Comparison of ENCODE assay signal across 39 cellular contexts in the genomic region with DNA sequence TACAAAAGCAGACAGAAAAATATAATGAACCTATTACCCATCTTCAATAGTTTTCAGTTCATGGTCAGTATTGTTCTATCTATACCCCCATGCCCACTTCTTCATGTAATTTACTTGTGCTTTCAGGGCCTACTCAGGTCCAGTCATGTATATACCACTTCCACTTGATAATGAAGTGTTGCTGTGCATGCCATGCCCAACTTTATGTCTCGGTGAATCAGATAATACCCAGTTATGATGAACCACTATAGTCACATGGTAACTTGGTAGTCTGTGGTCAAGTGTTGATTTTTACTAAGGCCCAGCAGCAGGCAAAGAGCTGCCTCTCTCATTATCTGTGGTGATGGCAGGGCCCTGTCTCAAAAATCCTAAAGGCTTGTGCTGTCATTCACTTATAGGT.
"Had no signal": no experiment of that assay in that cellular context is flagged by ENCODE, and none has a peak within 500 bp of the region (broad histone marks: within the 10 kb centered on the region; RNA-seq: fewer than 3 reads in every experiment).

No MANE protein-coding gene starts in this region.

- H3K27ac ChIP-seq: adrenal gland, body of pancreas, brain microvascular endothelial cell, breast epithelium, cardiac muscle cell had no signal

- H3K4me1 ChIP-seq: adrenal gland, breast epithelium had no signal

- H3K9me3 Mint-ChIP-seq: activated B cell treated with CpG ODN at 0.5 μM for 24 hours; activated CD8-positive, alpha-beta T cell treated with anti-CD3 and anti-CD28 coated beads for 36 hours; activated naive CD4-positive, alpha-beta T cell treated with anti-CD3 and anti-CD28 coated beads for 36 hours; activated naive CD4-positive, alpha-beta T cell treated with anti-CD3 and anti-CD28 coated beads, Interleukin-2, amount 50 U/mL, for 72 hours; activated T-cell treated with anti-CD3 and anti-CD28 coated beads, Interleukin-2, amount 50 U/mL, for 4 hours; activated T-helper 1 cell treated with anti-CD3 and anti-CD28 coated beads, Interleukin-12 subunit alpha, Interleukin-12 subunit beta, Interleukin-2, Interleukin-4 antibody, amounts not matched to agents 30 ng/mL and 10 ng/mL and 1 ng/mL, durations not matched to agents 14 hours and 24 hours and 36 hours; activated T-helper 17 cell treated with anti-CD3 and anti-CD28 coated beads, Interleukin-2, amount 50 U/mL, for 72 hours; central memory CD8-positive, alpha-beta T cell; T-helper 1 cell treated with Interleukin-12 subunit alpha and Interleukin-12 subunit beta and Interleukin-4 antibody, amounts not matched to agents 30 μg/mL and 1 μg/mL, for 36 hours; T-helper 2 cell treated with Interferon-gamma antibody and Interleukin-4, amounts not matched to agents 5 μg/mL and 100 μg/mL, for 36 hours had no signal

- H3K27me3 ChIP-seq: adrenal gland, body of pancreas, brain microvascular endothelial cell, breast epithelium, cardiac muscle cell had no signal

- FAIRE-seq: astrocyte, TTC549 had no signal

- DNase-seq: activated B cell treated with CpG ODN at 0.5 μM for 24 hours; activated CD4-positive, alpha-beta memory T cell treated with anti-CD3 and anti-CD28 coated beads for 36 hours; activated CD4-positive, alpha-beta T cell treated with anti-CD3 and anti-CD28 coated beads for 4 hours; activated CD4-positive, alpha-beta T cell treated with anti-CD3 and anti-CD28 coated beads, Interleukin-2, amount 10 ng/mL, durations not matched to agents 24 days and 14 days; activated CD4-positive, alpha-beta T cell treated with anti-CD3 and anti-CD28 coated beads, Interleukin-2, amount 50 U/mL, for 1 hour; activated CD4-positive, alpha-beta T cell treated with anti-CD3 and anti-CD28 coated beads, Interleukin-2, amount 50 U/mL, for 4 hours; activated CD4-positive, CD25-positive, alpha-beta regulatory T cell treated with anti-CD3 and anti-CD28 coated beads, Interleukin-2, amount 50 U/mL, for 72 hours; activated CD8-positive, alpha-beta memory T cell treated with anti-CD3 and anti-CD28 coated beads, Interleukin-2, amount 50 U/mL, for 4 hours; activated CD8-positive, alpha-beta T cell treated with anti-CD3 and anti-CD28 coated beads for 36 hours; activated effector memory CD4-positive, alpha-beta T cell treated with anti-CD3 and anti-CD28 coated beads, Interleukin-2, amount 50 U/mL, for 16 hours; activated gamma-delta T cell treated with Interleukin-2 at 50 U/mL for 16 hours; activated naive CD4-positive, alpha-beta T cell; activated naive CD4-positive, alpha-beta T cell treated with anti-CD3 and anti-CD28 coated beads for 36 hours; activated naive CD4-positive, alpha-beta T cell treated with anti-CD3 and anti-CD28 coated beads, Interleukin-2, amount 50 U/mL, for 16 hours; activated naive CD8-positive, alpha-beta T cell treated with anti-CD3 and anti-CD28 coated beads for 36 hours; activated T-cell treated with anti-CD3 and anti-CD28 coated beads for 4 hours; activated T-cell treated with anti-CD3 and anti-CD28 coated beads, Interleukin-2, amount 50 U/mL, for 1 hour; activated T-cell treated with anti-CD3 and anti-CD28 coated beads, Interleukin-2, amount 50 U/mL, for 4 hours; activated T-cell treated with anti-CD3 and anti-CD28 coated beads, Interleukin-2, amount 50 U/mL, for 72 hours; adrenal gland; amniotic stem cell; aorta; body of pancreas; brain microvascular endothelial cell; caudate nucleus; cerebellar nuclear complex; T-helper 1 cell; T-helper 2 cell; T-helper 9 cell had no signal

- H3K4me3 Mint-ChIP-seq: activated B cell treated with CpG ODN at 0.5 μM for 24 hours; activated CD4-positive, alpha-beta memory T cell treated with anti-CD3 and anti-CD28 coated beads for 36 hours; activated CD4-positive, alpha-beta T cell treated with anti-CD3 and anti-CD28 coated beads, Interleukin-2, amount 10 ng/mL, durations not matched to agents 24 days and 14 days; activated CD8-positive, alpha-beta T cell treated with anti-CD3 and anti-CD28 coated beads for 36 hours; activated naive CD4-positive, alpha-beta T cell treated with anti-CD3 and anti-CD28 coated beads for 36 hours; activated naive CD8-positive, alpha-beta T cell treated with anti-CD3 and anti-CD28 coated beads for 36 hours; activated T-cell treated with anti-CD3 and anti-CD28 coated beads, Interleukin-2, amount 50 U/mL, for 4 hours; activated T-cell treated with anti-CD3 and anti-CD28 coated beads, Interleukin-2, amount 50 U/mL, for 72 hours; activated T-helper 1 cell treated with anti-CD3 and anti-CD28 coated beads, Interleukin-12 subunit alpha, Interleukin-12 subunit beta, Interleukin-2, Interleukin-4 antibody, amounts not matched to agents 30 ng/mL and 10 ng/mL and 1 ng/mL, durations not matched to agents 14 hours and 24 hours and 36 hours; activated T-helper 17 cell treated with anti-CD3 and anti-CD28 coated beads, Interleukin-2, amount 50 U/mL, for 72 hours; central memory CD8-positive, alpha-beta T cell; T-helper 1 cell treated with Interleukin-12 subunit alpha and Interleukin-12 subunit beta and Interleukin-4 antibody, amounts not matched to agents 30 μg/mL and 1 μg/mL, for 36 hours; T-helper 2 cell treated with Interferon-gamma antibody and Interleukin-4, amounts not matched to agents 5 μg/mL and 100 μg/mL, for 36 hours had no signal

- ATAC-seq: activated CD8-positive, alpha-beta T cell treated with anti-CD3 and anti-CD28 coated beads for 36 hours; activated naive CD4-positive, alpha-beta T cell treated with anti-CD3 and anti-CD28 coated beads, Interleukin-2, amount 50 U/mL, for 72 hours; activated T-cell treated with anti-CD3 and anti-CD28 coated beads, Interleukin-2, amount 50 U/mL, for 4 hours; activated T-cell treated with anti-CD3 and anti-CD28 coated beads, Interleukin-2, amount 50 U/mL, for 72 hours; activated T-helper 17 cell treated with anti-CD3 and anti-CD28 coated beads, Interleukin-2, amount 50 U/mL, for 72 hours; body of pancreas had no signal

- H3K36me3 ChIP-seq: adrenal gland, brain microvascular endothelial cell, breast epithelium, cardiac muscle cell had no signal

- H3K27me3 Mint-ChIP-seq: activated CD4-positive, alpha-beta memory T cell treated with anti-CD3 and anti-CD28 coated beads for 36 hours; activated CD4-positive, alpha-beta T cell treated with anti-CD3 and anti-CD28 coated beads, Interleukin-2, amount 10 ng/mL, durations not matched to agents 24 days and 14 days; activated CD8-positive, alpha-beta T cell treated with anti-CD3 and anti-CD28 coated beads for 36 hours; activated naive CD8-positive, alpha-beta T cell treated with anti-CD3 and anti-CD28 coated beads for 36 hours; activated T-helper 17 cell treated with anti-CD3 and anti-CD28 coated beads, Interleukin-2, amount 50 U/mL, for 72 hours; central memory CD8-positive, alpha-beta T cell had no signal

- H3K27ac Mint-ChIP-seq: activated B cell treated with CpG ODN at 0.5 μM for 24 hours; activated CD4-positive, alpha-beta memory T cell treated with anti-CD3 and anti-CD28 coated beads for 36 hours; activated CD4-positive, alpha-beta T cell treated with anti-CD3 and anti-CD28 coated beads, Interleukin-2, amount 10 ng/mL, durations not matched to agents 24 days and 14 days; activated CD8-positive, alpha-beta T cell treated with anti-CD3 and anti-CD28 coated beads for 36 hours; activated naive CD4-positive, alpha-beta T cell treated with anti-CD3 and anti-CD28 coated beads for 36 hours; activated naive CD4-positive, alpha-beta T cell treated with anti-CD3 and anti-CD28 coated beads, Interleukin-2, amount 50 U/mL, for 72 hours; activated naive CD8-positive, alpha-beta T cell treated with anti-CD3 and anti-CD28 coated beads for 36 hours; activated T-cell treated with anti-CD3 and anti-CD28 coated beads, Interleukin-2, amount 50 U/mL, for 72 hours; activated T-helper 1 cell treated with anti-CD3 and anti-CD28 coated beads, Interleukin-12 subunit alpha, Interleukin-12 subunit beta, Interleukin-2, Interleukin-4 antibody, amounts not matched to agents 30 ng/mL and 10 ng/mL and 1 ng/mL, durations not matched to agents 14 hours and 24 hours and 36 hours; activated T-helper 17 cell treated with anti-CD3 and anti-CD28 coated beads, Interleukin-2, amount 50 U/mL, for 72 hours; T-helper 1 cell treated with Interleukin-12 subunit alpha and Interleukin-12 subunit beta and Interleukin-4 antibody, amounts not matched to agents 30 μg/mL and 1 μg/mL, for 36 hours; T-helper 2 cell treated with Interferon-gamma antibody and Interleukin-4, amounts not matched to agents 5 μg/mL and 100 μg/mL, for 36 hours had no signal

- H3K4me1 Mint-ChIP-seq: activated B cell treated with CpG ODN at 0.5 μM for 24 hours; activated CD4-positive, alpha-beta T cell treated with anti-CD3 and anti-CD28 coated beads, Interleukin-2, amount 10 ng/mL, durations not matched to agents 24 days and 14 days; activated naive CD8-positive, alpha-beta T cell treated with anti-CD3 and anti-CD28 coated beads for 36 hours; activated T-helper 17 cell treated with anti-CD3 and anti-CD28 coated beads, Interleukin-2, amount 50 U/mL, for 72 hours; central memory CD8-positive, alpha-beta T cell had no signal

- H3K36me3 Mint-ChIP-seq: activated CD4-positive, alpha-beta memory T cell treated with anti-CD3 and anti-CD28 coated beads for 36 hours; activated naive CD4-positive, alpha-beta T cell treated with anti-CD3 and anti-CD28 coated beads, Interleukin-2, amount 50 U/mL, for 72 hours; activated naive CD8-positive, alpha-beta T cell treated with anti-CD3 and anti-CD28 coated beads for 36 hours had no signal

- H3K4me3 ChIP-seq: adrenal gland, body of pancreas, breast epithelium, cardiac muscle cell had no signal
